In genomic region chr1:245060684-245061374, GRCh38 we compare ENCODE assay signal across 1 cellular context.
A peak's percentile ranks its signal among the peaks of the same experiment; 100 is the strongest.
TF ChIP-seq lines count a peak whose summit lies in the region.

No MANE protein-coding gene starts in this region.

TF ChIP-seq in HEK293, 187 proteins besides CTCF, POLR2A, EP300 and RAD21 (continued from another document):
- TF ChIP-seq GFI1B (tag by site-specific recombination; IDR thresholded peaks at IDR 0.05) (no peak), ZNF677 (tag by site-specific recombination; IDR thresholded peaks at IDR 0.05) (no peak), ZNF394 (tag by site-specific recombination; IDR thresholded peaks at IDR 0.05; ENCODE audit: borderline replicate concordance) (no peak), ZNF138 (tag by site-specific recombination; IDR thresholded peaks at IDR 0.05; ENCODE audit: borderline replicate concordance) (no peak), KLF1 (tag by site-specific recombination; IDR thresholded peaks at IDR 0.05) (no peak), ZNF354C (tag by site-specific recombination; IDR thresholded peaks at IDR 0.05; ENCODE audit: borderline replicate concordance, low read depth) (no peak), KLF7 (tag by site-specific recombination; IDR thresholded peaks at IDR 0.05; ENCODE audit: borderline replicate concordance) (no peak), TSHZ1 (tag by site-specific recombination; IDR thresholded peaks at IDR 0.05; ENCODE audit: borderline replicate concordance) (no peak), ZBTB48 (tag by site-specific recombination; IDR thresholded peaks at IDR 0.05) (no peak), SP7 (tag by site-specific recombination; IDR thresholded peaks at IDR 0.05) (no peak), ZNF692 (tag by site-specific recombination; IDR thresholded peaks at IDR 0.05) (no peak), ZNF473 (tag by site-specific recombination; IDR thresholded peaks at IDR 0.05) (no peak), ZNF18 (tag by site-specific recombination; IDR thresholded peaks at IDR 0.05) (0 out of 2 replicates have a peak, but pooled peaks have one; percentile 24), ZNF707 (tag by site-specific recombination; IDR thresholded peaks at IDR 0.05) (no peak), ZNF530 (tag by site-specific recombination; IDR thresholded peaks at IDR 0.05; ENCODE audit: low read depth) (no peak), ZNF302 (tag by site-specific recombination; IDR thresholded peaks at IDR 0.05; ENCODE audit: low read depth) (no peak), SCRT1 (tag by site-specific recombination; IDR thresholded peaks at IDR 0.05; ENCODE audit: borderline replicate concordance) (no peak), HOXA7 (CRISPR knock-in tag; IDR thresholded peaks at IDR 0.05; ENCODE audit: borderline replicate concordance) (no peak), MEIS1 (CRISPR knock-in tag; IDR thresholded peaks at IDR 0.05; ENCODE audit: borderline replicate concordance) (no peak), GLIS2 (tag by site-specific recombination; IDR thresholded peaks at IDR 0.05) (no peak), BCL6B (tag by site-specific recombination; IDR thresholded peaks at IDR 0.05) (no peak), ZNF514 (tag by site-specific recombination; IDR thresholded peaks at IDR 0.05) (no peak), KLF17 (tag by site-specific recombination; IDR thresholded peaks at IDR 0.05) (no peak), BCL11B (tag by site-specific recombination; IDR thresholded peaks at IDR 0.05; ENCODE audit: low read depth) (no peak), REPIN1 (tag by site-specific recombination; IDR thresholded peaks at IDR 0.05; ENCODE audit: low read depth) (no peak), MZF1 (tag by site-specific recombination; IDR thresholded peaks at IDR 0.05; ENCODE audit: borderline replicate concordance) (peak; percentile 80; the same call in 1 of the 2 replicates), ZNF155 (tag by site-specific recombination; IDR thresholded peaks at IDR 0.05) (no peak), ZNF792 (tag by site-specific recombination; IDR thresholded peaks at IDR 0.05) (no peak), ZNF146 (tag by site-specific recombination; IDR thresholded peaks at IDR 0.05) (no peak), ZNF132 (tag by site-specific recombination; IDR thresholded peaks at IDR 0.05; ENCODE audit: borderline replicate concordance) (no peak)
TF ChIP-seq in HEK293: peak in this region for 17.
